Comparison of ENCODE assay signal across 9 cellular contexts in the genomic region with DNA sequence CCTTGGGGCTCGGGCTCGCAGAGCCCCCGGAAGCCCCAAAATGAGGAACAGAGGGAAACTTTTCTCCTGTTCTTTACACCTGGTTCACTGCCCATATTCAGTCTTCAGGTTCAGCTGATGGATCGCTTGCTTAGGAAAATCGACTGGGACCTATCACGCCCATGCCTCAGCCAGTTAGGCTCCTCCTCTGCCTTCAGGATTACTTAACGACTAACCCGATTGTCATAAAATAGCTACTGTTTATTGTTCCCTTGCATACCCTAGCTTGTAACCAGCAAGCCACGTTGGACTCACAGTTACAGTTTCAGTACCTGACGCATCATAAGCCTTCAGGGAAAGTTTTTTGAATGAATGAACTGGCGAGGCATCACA. TPM values are rescaled to one million over a fixed set of nuclear protein-coding genes. Genes with fewer than 3 reads are reported as not detected.
DNase-seq lines count a peak whose midpoint lies in the region; ATAC-seq and TF ChIP-seq lines count a peak whose summit lies in the region.
"Had no signal": no experiment of that assay in that cellular context is flagged by ENCODE, and none has a peak within 500 bp of the region (broad histone marks: within the 10 kb centered on the region; RNA-seq: fewer than 3 reads in every experiment).

No MANE protein-coding gene starts in this region.

- ATAC-seq in Right ventricle myocardium inferior (no peak), GM21717 (IDR thresholded peaks at IDR 0.05; ENCODE audit: unreplicated experiment) (no peak)

- peaks cover 41% of the 10 kb centered on the region for H3K36me3 Mint-ChIP-seq in activated T-helper 2 cell treated with anti-CD3 and anti-CD28 coated beads, Interferon-gamma antibody, Interleukin-2, Interleukin-4, amounts not matched to agents 10 μg/mL and 5 μg/mL and 100 μg/mL, durations not matched to agents 14 hours and 24 hours and 36 hours (ENCODE audit: low read depth)

- peak overlapping the region; percentile 87 for H3K27ac Mint-ChIP-seq in activated T-helper 2 cell treated with anti-CD3 and anti-CD28 coated beads, Interferon-gamma antibody, Interleukin-2, Interleukin-4, amounts not matched to agents 10 μg/mL and 5 μg/mL and 100 μg/mL, durations not matched to agents 14 hours and 24 hours and 36 hours

- H3K27ac ChIP-seq in cardiac muscle cell (peak overlapping the region; percentile 99), substantia nigra (ENCODE audit: low read depth, low read length, poor library complexity, severe bottlenecking) (peak overlapping the region; percentile 91)

- TF ChIP-seq CTCF in cardiac muscle cell (IDR thresholded peaks at IDR 0.05; ENCODE audit: low read depth, low read length) = no peak

- in situ Hi-C loops in ACHN (cut with HindIII; ENCODE audit: low pct_ligation_motif_present, low pct_unique_long_range_greater_than_20kb, low sequenced_read_pairs) = no loop called here

- H3K36me3 ChIP-seq in cardiac muscle cell = peaks cover 41% of the 10 kb centered on the region

- H3K27me3 ChIP-seq in cardiac muscle cell = no peaks in the 10 kb centered on the region

- H3K9me3 ChIP-seq in cardiac muscle cell (ENCODE audit: low read depth) = no peaks in the 10 kb centered on the region

- DNase-seq in cardiac muscle cell (ENCODE audit: low read depth in 1 of 2, low spot score in 1 of 2) = no peak
- no peak for DNase-seq in Right ventricle myocardium inferior (ENCODE audit: missing footprints)
- no peak for DNase-seq in activated T-helper 2 cell treated with anti-CD3 and anti-CD28 coated beads, Interferon-gamma antibody, Interleukin-2, Interleukin-4, amounts not matched to agents 10 μg/mL and 5 μg/mL and 100 μg/mL, durations not matched to agents 14 hours and 24 hours and 36 hours (ENCODE audit: low spot score)
- peak; percentile 53 for DNase-seq in iris pigment epithelial cell (ENCODE audit: low read depth)
- DNase-seq in substantia nigra (lab: John Stamatoyannopoulos, UW) = no peak
- DNase-seq in NK-92 treated with Interleukin-12 subunit alpha and Interleukin-12 subunit beta, amount 100 ng/mL, for 24 hours (lab: John Stamatoyannopoulos, UW) = no peak
- DNase-seq in ACHN = no peak

- peak overlapping the region; percentile 94 for H3K4me3 Mint-ChIP-seq in activated T-helper 2 cell treated with anti-CD3 and anti-CD28 coated beads, Interferon-gamma antibody, Interleukin-2, Interleukin-4, amounts not matched to agents 10 μg/mL and 5 μg/mL and 100 μg/mL, durations not matched to agents 14 hours and 24 hours and 36 hours (ENCODE audit: low read depth)

- no peaks in the 10 kb centered on the region for H3K27me3 Mint-ChIP-seq in activated T-helper 2 cell treated with anti-CD3 and anti-CD28 coated beads, Interferon-gamma antibody, Interleukin-2, Interleukin-4, amounts not matched to agents 10 μg/mL and 5 μg/mL and 100 μg/mL, durations not matched to agents 14 hours and 24 hours and 36 hours (ENCODE audit: low read depth)

- H3K4me1 Mint-ChIP-seq in activated T-helper 2 cell treated with anti-CD3 and anti-CD28 coated beads, Interferon-gamma antibody, Interleukin-2, Interleukin-4, amounts not matched to agents 10 μg/mL and 5 μg/mL and 100 μg/mL, durations not matched to agents 14 hours and 24 hours and 36 hours (ENCODE audit: low read depth) = peaks cover 19% of the 10 kb centered on the region

- H3K4me1 ChIP-seq in cardiac muscle cell (ENCODE audit: low read depth) = peaks cover 9% of the 10 kb centered on the region

- H3K9me3 Mint-ChIP-seq in activated T-helper 2 cell treated with anti-CD3 and anti-CD28 coated beads, Interferon-gamma antibody, Interleukin-2, Interleukin-4, amounts not matched to agents 10 μg/mL and 5 μg/mL and 100 μg/mL, durations not matched to agents 14 hours and 24 hours and 36 hours = no peaks in the 10 kb centered on the region

- peak overlapping the region; percentile 79 for H3K4me3 ChIP-seq in cardiac muscle cell

- intact Hi-C loops in Right ventricle myocardium inferior (cut with DNase I) = loop anchor here (5.0 kb wide), 1 partner anchor 516 kb away; no protein-coding TSS in a partner anchor
- intact Hi-C loops in activated T-helper 2 cell treated with anti-CD3 and anti-CD28 coated beads, Interferon-gamma antibody, Interleukin-2, Interleukin-4, amounts not matched to agents 10 μg/mL and 5 μg/mL and 100 μg/mL, durations not matched to agents 14 hours and 24 hours and 36 hours (cut with micrococcal nuclease) = loop anchor here (2.0 to 10.0 kb wide), 3 partner anchors 52 to 516 kb away; a partner anchor contains a TSS

RNA-seq across cellular contexts. Expression of a gene that starts 0.7 kb away (rescaled TPM):
- 67.0 and 102 TPM in 2 replicates for total RNA-seq in cardiac muscle cell
- polyA plus RNA-seq in cardiac muscle cell = 189 and 213 TPM in 2 replicates
- total RNA-seq in Right ventricle myocardium inferior = 107 TPM
- 190 and 202 TPM in 2 replicates for total RNA-seq in activated T-helper 2 cell treated with anti-CD3 and anti-CD28 coated beads, Interferon-gamma antibody, Interleukin-2, Interleukin-4, amounts not matched to agents 10 μg/mL and 5 μg/mL and 100 μg/mL, durations not matched to agents 14 hours and 24 hours and 36 hours

RNA-seq across cellular contexts. Expression of a gene that starts 33.9 kb away (rescaled TPM):
- not detected in 2 replicates for total RNA-seq in cardiac muscle cell
- polyA plus RNA-seq in cardiac muscle cell = 0.39 and 0.40 TPM in 2 replicates
- total RNA-seq in Right ventricle myocardium inferior = not detected
- 0.18 TPM in 1 of 2 replicates, not detected in the other for total RNA-seq in activated T-helper 2 cell treated with anti-CD3 and anti-CD28 coated beads, Interferon-gamma antibody, Interleukin-2, Interleukin-4, amounts not matched to agents 10 μg/mL and 5 μg/mL and 100 μg/mL, durations not matched to agents 14 hours and 24 hours and 36 hours
- total RNA-seq: myocyte had no signal

RNA-seq across cellular contexts. Expression of a gene that starts 46.7 kb away (rescaled TPM):
- total RNA-seq in cardiac muscle cell = 48.6 and 62.8 TPM in 2 replicates
- polyA plus RNA-seq in cardiac muscle cell = 108 and 184 TPM in 2 replicates
- 54.0 TPM for total RNA-seq in Right ventricle myocardium inferior
- 230 and 233 TPM in 2 replicates for total RNA-seq in activated T-helper 2 cell treated with anti-CD3 and anti-CD28 coated beads, Interferon-gamma antibody, Interleukin-2, Interleukin-4, amounts not matched to agents 10 μg/mL and 5 μg/mL and 100 μg/mL, durations not matched to agents 14 hours and 24 hours and 36 hours
